ENCODE assay signal across 31 cellular contexts in genomic region chr4:116752027-116752426, GRCh38.
"Had no signal": no experiment of that assay in that cellular context is flagged by ENCODE, and none has a peak within 500 bp of the region (broad histone marks: within the 10 kb centered on the region; RNA-seq: fewer than 3 reads in every experiment).

No MANE protein-coding gene starts in this region.

- ATAC-seq: activated CD4-positive, alpha-beta T cell treated with anti-CD3 and anti-CD28 coated beads for 36 hours; activated naive CD4-positive, alpha-beta T cell treated with anti-CD3 and anti-CD28 coated beads, Interleukin-2, amount 50 U/mL, for 72 hours; activated T-cell treated with anti-CD3 and anti-CD28 coated beads, Interleukin-2, amount 50 U/mL, for 72 hours; gastroesophageal sphincter; heart right ventricle had no signal

- H3K36me3 Mint-ChIP-seq: activated naive CD4-positive, alpha-beta T cell treated with anti-CD3 and anti-CD28 coated beads, Interleukin-2, amount 10 ng/mL, durations not matched to agents 7 days and 5 days; activated naive CD4-positive, alpha-beta T cell treated with anti-CD3 and anti-CD28 coated beads, Interleukin-2, amount 50 U/mL, for 72 hours; activated naive CD8-positive, alpha-beta T cell treated with anti-CD3 and anti-CD28 coated beads, Interleukin-2, amount 10 ng/mL, durations not matched to agents 7 days and 5 days; brain had no signal

- H3K9me3 Mint-ChIP-seq: activated CD4-positive, alpha-beta memory T cell treated with anti-CD3 and anti-CD28 coated beads, Interleukin-2, amount 10 ng/mL, durations not matched to agents 7 days and 5 days; activated CD4-positive, alpha-beta T cell treated with anti-CD3 and anti-CD28 coated beads, Interleukin-2, amount 10 ng/mL, durations not matched to agents 24 days and 14 days; activated naive CD4-positive, alpha-beta T cell treated with anti-CD3 and anti-CD28 coated beads, Interleukin-2, amount 10 ng/mL, durations not matched to agents 7 days and 5 days; activated naive CD8-positive, alpha-beta T cell treated with anti-CD3 and anti-CD28 coated beads, Interleukin-2, amount 10 ng/mL, durations not matched to agents 7 days and 5 days; activated T-cell treated with anti-CD3 and anti-CD28 coated beads, Interleukin-2, amount 50 U/mL, for 24 hours; brain had no signal

- H3K27me3 ChIP-seq: ascending aorta, breast epithelium, cardiac muscle cell, colonic mucosa, esophagus squamous epithelium, gastroesophageal sphincter, heart right ventricle, hepatocyte had no signal

- H3K27me3 Mint-ChIP-seq: activated CD4-positive, alpha-beta memory T cell treated with anti-CD3 and anti-CD28 coated beads, Interleukin-2, amount 10 ng/mL, durations not matched to agents 7 days and 5 days; activated CD4-positive, alpha-beta T cell treated with anti-CD3 and anti-CD28 coated beads for 36 hours; activated CD4-positive, alpha-beta T cell treated with anti-CD3 and anti-CD28 coated beads, Interleukin-2, amount 10 ng/mL, durations not matched to agents 24 days and 14 days; activated naive CD4-positive, alpha-beta T cell treated with anti-CD3 and anti-CD28 coated beads, Interleukin-2, amount 10 ng/mL, durations not matched to agents 7 days and 5 days; activated naive CD8-positive, alpha-beta T cell treated with anti-CD3 and anti-CD28 coated beads, Interleukin-2, amount 10 ng/mL, durations not matched to agents 7 days and 5 days; activated T-cell treated with anti-CD3 and anti-CD28 coated beads, Interleukin-2, amount 50 U/mL, for 24 hours; brain had no signal

- H3K4me3 Mint-ChIP-seq: activated CD4-positive, alpha-beta memory T cell treated with anti-CD3 and anti-CD28 coated beads, Interleukin-2, amount 10 ng/mL, durations not matched to agents 7 days and 5 days; activated CD4-positive, alpha-beta T cell treated with anti-CD3 and anti-CD28 coated beads for 36 hours; activated CD4-positive, alpha-beta T cell treated with anti-CD3 and anti-CD28 coated beads, Interleukin-2, amount 10 ng/mL, durations not matched to agents 24 days and 14 days; activated naive CD4-positive, alpha-beta T cell treated with anti-CD3 and anti-CD28 coated beads, Interleukin-2, amount 10 ng/mL, durations not matched to agents 7 days and 5 days; activated naive CD8-positive, alpha-beta T cell treated with anti-CD3 and anti-CD28 coated beads, Interleukin-2, amount 10 ng/mL, durations not matched to agents 7 days and 5 days; activated T-cell treated with anti-CD3 and anti-CD28 coated beads, Interleukin-2, amount 50 U/mL, for 24 hours; activated T-cell treated with anti-CD3 and anti-CD28 coated beads, Interleukin-2, amount 50 U/mL, for 72 hours; brain had no signal

- H2AFZ ChIP-seq: hepatocyte had no signal

- FAIRE-seq: endometrium, endothelial cell of umbilical vein had no signal

- H3K36me3 ChIP-seq: ascending aorta, breast epithelium, cardiac muscle cell, colonic mucosa, esophagus squamous epithelium, gastroesophageal sphincter, heart right ventricle had no signal

- H3K27ac Mint-ChIP-seq: activated CD4-positive, alpha-beta memory T cell treated with anti-CD3 and anti-CD28 coated beads, Interleukin-2, amount 10 ng/mL, durations not matched to agents 7 days and 5 days; activated CD4-positive, alpha-beta T cell treated with anti-CD3 and anti-CD28 coated beads for 36 hours; activated CD4-positive, alpha-beta T cell treated with anti-CD3 and anti-CD28 coated beads, Interleukin-2, amount 10 ng/mL, durations not matched to agents 24 days and 14 days; activated naive CD4-positive, alpha-beta T cell treated with anti-CD3 and anti-CD28 coated beads, Interleukin-2, amount 10 ng/mL, durations not matched to agents 7 days and 5 days; activated naive CD4-positive, alpha-beta T cell treated with anti-CD3 and anti-CD28 coated beads, Interleukin-2, amount 50 U/mL, for 72 hours; activated naive CD8-positive, alpha-beta T cell treated with anti-CD3 and anti-CD28 coated beads, Interleukin-2, amount 10 ng/mL, durations not matched to agents 7 days and 5 days; activated T-cell treated with anti-CD3 and anti-CD28 coated beads, Interleukin-2, amount 50 U/mL, for 24 hours; activated T-cell treated with anti-CD3 and anti-CD28 coated beads, Interleukin-2, amount 50 U/mL, for 72 hours; brain had no signal

- H3K4me2 ChIP-seq: hepatocyte had no signal

- H3K4me1 Mint-ChIP-seq: activated CD4-positive, alpha-beta memory T cell treated with anti-CD3 and anti-CD28 coated beads, Interleukin-2, amount 10 ng/mL, durations not matched to agents 7 days and 5 days; activated CD4-positive, alpha-beta T cell treated with anti-CD3 and anti-CD28 coated beads for 36 hours; activated CD4-positive, alpha-beta T cell treated with anti-CD3 and anti-CD28 coated beads, Interleukin-2, amount 10 ng/mL, durations not matched to agents 24 days and 14 days; activated naive CD4-positive, alpha-beta T cell treated with anti-CD3 and anti-CD28 coated beads, Interleukin-2, amount 10 ng/mL, durations not matched to agents 7 days and 5 days; activated naive CD8-positive, alpha-beta T cell treated with anti-CD3 and anti-CD28 coated beads, Interleukin-2, amount 10 ng/mL, durations not matched to agents 7 days and 5 days; brain had no signal

- H3K79me2 ChIP-seq: hepatocyte had no signal

- H3K4me1 ChIP-seq: ascending aorta, breast epithelium, colonic mucosa, esophagus squamous epithelium, gastroesophageal sphincter, heart right ventricle had no signal

- H3K27ac ChIP-seq: ascending aorta, breast epithelium, cardiac muscle cell, colonic mucosa, epithelial cell of prostate, esophagus squamous epithelium, gastroesophageal sphincter, heart right ventricle, hepatocyte had no signal

- H3K4me3 ChIP-seq: ascending aorta, breast epithelium, cardiac muscle cell, colonic mucosa, esophagus squamous epithelium, gastroesophageal sphincter, heart right ventricle, hepatocyte had no signal

- H3K9me3 ChIP-seq: ascending aorta, breast epithelium, colonic mucosa, esophagus squamous epithelium, gastroesophageal sphincter had no signal

- DNase-seq: activated CD4-positive, alpha-beta memory T cell treated with anti-CD3 and anti-CD28 coated beads, Interleukin-2, amount 10 ng/mL, durations not matched to agents 7 days and 5 days; activated CD4-positive, alpha-beta T cell treated with anti-CD3 and anti-CD28 coated beads for 36 hours; activated CD4-positive, alpha-beta T cell treated with anti-CD3 and anti-CD28 coated beads, Interleukin-2, amount 10 ng/mL, durations not matched to agents 24 days and 14 days; activated CD4-positive, CD25-positive, alpha-beta regulatory T cell; activated CD4-positive, CD25-positive, alpha-beta regulatory T cell treated with anti-CD3 and anti-CD28 coated beads, Interleukin-2, amount 50 U/mL, for 72 hours; activated CD8-positive, alpha-beta memory T cell treated with anti-CD3 and anti-CD28 coated beads, Interleukin-2, amount 50 U/mL, for 48 hours; activated gamma-delta T cell; activated naive CD4-positive, alpha-beta T cell; activated naive CD4-positive, alpha-beta T cell treated with anti-CD3 and anti-CD28 coated beads, Interleukin-2, amount 10 ng/mL, durations not matched to agents 7 days and 5 days; activated naive CD8-positive, alpha-beta T cell treated with anti-CD3 and anti-CD28 coated beads, Interleukin-2, amount 10 ng/mL, durations not matched to agents 7 days and 5 days; activated T-cell treated with anti-CD3 and anti-CD28 coated beads for 4 hours; activated T-cell treated with anti-CD3 and anti-CD28 coated beads, Interleukin-2, amount 50 U/mL, for 24 hours; activated T-cell treated with anti-CD3 and anti-CD28 coated beads, Interleukin-2, amount 50 U/mL, for 72 hours; central memory CD4-positive, alpha-beta T cell; cerebellar nuclear complex; colonic mucosa; effector CD8-positive, alpha-beta T cell; esophagus squamous epithelium; foreskin melanocyte; heart right ventricle; T1000 had no signal
